11 cellular contexts compared by ENCODE assay signal in the genomic region with DNA sequence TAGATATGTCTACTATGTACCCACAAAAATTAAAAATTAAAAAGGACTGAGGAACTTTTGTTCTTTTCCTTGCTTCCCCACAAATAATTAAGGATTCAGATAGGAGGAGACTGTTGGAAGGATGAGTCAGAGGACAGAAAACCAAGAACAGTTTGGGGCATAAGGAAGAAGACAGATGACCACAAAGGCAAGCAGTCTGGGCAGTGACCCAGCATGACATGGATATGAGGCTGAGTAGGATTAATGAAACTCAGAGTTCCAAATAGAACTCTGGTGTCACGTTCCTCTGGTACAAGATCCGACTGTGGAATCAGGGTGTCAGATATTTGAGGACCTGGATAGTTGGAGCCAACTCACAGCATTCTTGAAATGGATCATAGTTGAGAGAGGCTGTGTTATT.
DNase-seq lines count a peak whose midpoint lies in the region; ATAC-seq and TF ChIP-seq lines count a peak whose summit lies in the region.
"Had no signal": no experiment of that assay in that cellular context is flagged by ENCODE, and none has a peak within 500 bp of the region (broad histone marks: within the 10 kb centered on the region; RNA-seq: fewer than 3 reads in every experiment).

No MANE protein-coding gene starts in this region.

- ATAC-seq in upper lobe of right lung = peak; percentile 36
- ATAC-seq: activated naive CD4-positive, alpha-beta T cell treated with anti-CD3 and anti-CD28 coated beads, Interleukin-2, amount 50 U/mL, for 72 hours; left lobe of liver had no signal

- H3K27ac ChIP-seq in brain microvascular endothelial cell = peak overlapping the region; percentile 3
- H3K27ac ChIP-seq in upper lobe of right lung = no peak overlapping the region

- H3K4me3 ChIP-seq in brain microvascular endothelial cell (ENCODE audit: low read depth, low read length) (no peak overlapping the region), upper lobe of right lung (no peak overlapping the region)

- H3K36me3 ChIP-seq in brain microvascular endothelial cell (replicated peaks) = no peaks in the 10 kb centered on the region
- H3K36me3 ChIP-seq in upper lobe of right lung = no peaks in the 10 kb centered on the region

- no peaks in the 10 kb centered on the region for H3K9me3 ChIP-seq in upper lobe of right lung

- in situ Hi-C loops in brain microvascular endothelial cell (cut with HindIII; ENCODE audit: low pct_ligation_motif_present, low sequenced_read_pairs) = no loop called here

- DNase-seq in HS-27A (ENCODE audit: low read depth) = peak; percentile 84
- peak; percentile 83 for DNase-seq in brain microvascular endothelial cell
- peak; percentile 80 for DNase-seq in iris pigment epithelial cell (ENCODE audit: low read depth)
- DNase-seq in upper lobe of right lung = no peak
- no peak for DNase-seq in activated CD4-positive, alpha-beta T cell treated with anti-CD3 and anti-CD28 coated beads for 1 hour
- DNase-seq in NAMALWA (ENCODE audit: low spot score) = no peak
- no peak for DNase-seq in GM20000 (ENCODE audit: low spot score)
- DNase-seq: activated CD4-positive, alpha-beta memory T cell treated with anti-CD3 and anti-CD28 coated beads for 36 hours; NCI-H526 had no signal

- H3K27me3 ChIP-seq in brain microvascular endothelial cell (replicated peaks) = no peaks in the 10 kb centered on the region
- no peaks in the 10 kb centered on the region for H3K27me3 ChIP-seq in upper lobe of right lung

- no peaks in the 10 kb centered on the region for H3K4me1 ChIP-seq in upper lobe of right lung

- TF ChIP-seq CTCF in brain microvascular endothelial cell (IDR thresholded peaks at IDR 0.05; ENCODE audit: low read depth, low read length, missing control alignments) = no peak
- TF ChIP-seq CTCF in upper lobe of right lung (IDR thresholded peaks at IDR 0.05) = no peak
- no peak for TF ChIP-seq CTCF in GM20000 (IDR thresholded peaks at IDR 0.05; ENCODE audit: extremely low read depth, missing control alignments)

- intact Hi-C loops in upper lobe of right lung (cut with DNase I) = no loop called here

Comparison
In these comparisons a context has a peak if more than half of its experiments do, and no peak if none do; other contexts are left out.
1. DNase-seq: peak in HS-27A (single experiment), brain microvascular endothelial cell (single experiment) and iris pigment epithelial cell (single experiment); none in upper lobe of right lung (single experiment), activated CD4-positive, alpha-beta T cell treated with anti-CD3 and anti-CD28 coated beads for 1 hour (single experiment), NAMALWA (single experiment) and GM20000 (single experiment).